21 cellular contexts compared by ENCODE assay signal in the genomic region with DNA sequence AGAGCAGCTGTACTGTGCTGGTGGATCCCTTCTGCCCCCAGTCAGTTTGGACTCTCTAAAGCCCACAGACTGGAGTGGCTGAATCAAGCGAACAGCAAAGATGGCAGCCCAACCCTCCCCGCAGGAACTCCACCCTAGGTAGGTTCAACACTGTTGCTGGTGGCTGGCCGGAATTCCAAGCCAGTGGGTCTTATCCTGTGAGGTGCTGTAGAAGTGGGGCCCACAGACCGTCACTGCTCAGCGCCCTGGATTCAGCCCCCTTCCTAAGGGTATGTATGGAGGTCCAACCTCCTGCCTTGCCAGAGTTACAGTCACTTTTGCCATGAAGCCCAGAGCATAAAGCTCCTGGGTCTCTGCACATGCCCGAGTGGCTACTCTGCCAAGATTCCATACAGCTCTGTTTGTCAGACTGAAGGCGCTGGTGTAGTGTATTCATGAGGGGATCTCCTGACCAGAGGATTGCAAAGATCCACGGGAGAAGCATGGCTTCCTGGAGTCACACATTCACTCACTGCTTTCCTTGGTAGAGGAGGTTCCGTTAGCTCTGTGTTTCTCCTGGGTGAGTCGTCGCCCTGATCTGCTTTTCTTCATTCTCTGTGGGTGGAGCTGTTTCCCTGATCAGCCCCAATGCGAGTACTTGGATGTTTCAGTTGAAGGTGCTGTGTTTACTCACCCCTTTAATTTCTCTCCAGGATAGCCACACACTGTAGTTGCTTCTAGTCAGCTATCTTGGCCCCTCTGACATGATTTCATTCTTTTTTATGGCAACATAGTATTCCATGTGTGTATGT.
"Had no signal": no experiment of that assay in that cellular context is flagged by ENCODE, and none has a peak within 500 bp of the region (broad histone marks: within the 10 kb centered on the region; RNA-seq: fewer than 3 reads in every experiment).

No MANE protein-coding gene starts in this region.

- H3K4me3 ChIP-seq: breast epithelium, colonic mucosa, esophagus squamous epithelium, gastrocnemius medialis, ovary, prostate gland had no signal

- H3K4me1 Mint-ChIP-seq: activated B cell treated with CpG ODN at 0.5 μM for 24 hours; activated CD4-positive, alpha-beta T cell treated with anti-CD3 and anti-CD28 coated beads, Interleukin-2, amount 10 ng/mL, durations not matched to agents 7 days and 5 days; activated CD8-positive, alpha-beta memory T cell treated with anti-CD3 and anti-CD28 coated beads, Interleukin-2, amount 10 ng/mL, durations not matched to agents 7 days and 5 days had no signal

- H3K27ac Mint-ChIP-seq: activated B cell treated with CpG ODN at 0.5 μM for 24 hours; activated CD4-positive, alpha-beta T cell treated with anti-CD3 and anti-CD28 coated beads, Interleukin-2, amount 10 ng/mL, durations not matched to agents 7 days and 5 days; activated CD8-positive, alpha-beta memory T cell treated with anti-CD3 and anti-CD28 coated beads, Interleukin-2, amount 10 ng/mL, durations not matched to agents 7 days and 5 days; activated CD8-positive, alpha-beta T cell treated with anti-CD3 and anti-CD28 coated beads for 36 hours; activated naive CD4-positive, alpha-beta T cell treated with anti-CD3 and anti-CD28 coated beads, Interleukin-2, amount 50 U/mL, for 72 hours; activated T-helper 1 cell treated with anti-CD3 and anti-CD28 coated beads, Interleukin-12 subunit alpha, Interleukin-12 subunit beta, Interleukin-2, Interleukin-4 antibody, amounts not matched to agents 30 ng/mL and 10 ng/mL and 1 ng/mL, durations not matched to agents 14 hours and 24 hours and 36 hours; natural killer cell treated with Interleukin-12 subunit alpha and Interleukin-12 subunit beta and Interleukin-15 and Interleukin-18, amount 100 ng/mL, for 72 hours; type B pancreatic cell had no signal

- H3K36me3 Mint-ChIP-seq: activated CD8-positive, alpha-beta memory T cell treated with anti-CD3 and anti-CD28 coated beads, Interleukin-2, amount 10 ng/mL, durations not matched to agents 7 days and 5 days; natural killer cell treated with Interleukin-12 subunit alpha and Interleukin-12 subunit beta and Interleukin-15 and Interleukin-18, amount 100 ng/mL, for 72 hours; type B pancreatic cell had no signal

- H3K27me3 Mint-ChIP-seq: activated B cell treated with CpG ODN at 0.5 μM for 24 hours; activated CD4-positive, alpha-beta T cell treated with anti-CD3 and anti-CD28 coated beads, Interleukin-2, amount 10 ng/mL, durations not matched to agents 7 days and 5 days; activated CD8-positive, alpha-beta memory T cell treated with anti-CD3 and anti-CD28 coated beads, Interleukin-2, amount 10 ng/mL, durations not matched to agents 7 days and 5 days; activated CD8-positive, alpha-beta T cell treated with anti-CD3 and anti-CD28 coated beads for 36 hours; natural killer cell treated with Interleukin-12 subunit alpha and Interleukin-12 subunit beta and Interleukin-15 and Interleukin-18, amount 100 ng/mL, for 72 hours had no signal

- H3K27ac ChIP-seq: breast epithelium, colonic mucosa, esophagus squamous epithelium, gastrocnemius medialis, ovary, prostate gland, testis had no signal

- DNase-seq: activated B cell treated with CpG ODN at 0.5 μM for 24 hours; activated CD4-positive, alpha-beta T cell treated with anti-CD3 and anti-CD28 coated beads, Interleukin-2, amount 10 ng/mL, durations not matched to agents 7 days and 5 days; activated CD8-positive, alpha-beta memory T cell treated with anti-CD3 and anti-CD28 coated beads, Interleukin-2, amount 10 ng/mL, durations not matched to agents 7 days and 5 days; activated CD8-positive, alpha-beta T cell treated with anti-CD3 and anti-CD28 coated beads for 36 hours; activated T-cell treated with anti-CD3 and anti-CD28 coated beads for 4 hours; amniotic stem cell; colonic mucosa; esophagus squamous epithelium; gastrocnemius medialis; head of caudate nucleus; hypothalamus; left cardiac atrium; ovary; T-helper 9 cell; testis had no signal

- H3K4me3 Mint-ChIP-seq: activated B cell treated with CpG ODN at 0.5 μM for 24 hours; activated CD4-positive, alpha-beta T cell treated with anti-CD3 and anti-CD28 coated beads, Interleukin-2, amount 10 ng/mL, durations not matched to agents 7 days and 5 days; activated CD8-positive, alpha-beta memory T cell treated with anti-CD3 and anti-CD28 coated beads, Interleukin-2, amount 10 ng/mL, durations not matched to agents 7 days and 5 days; activated CD8-positive, alpha-beta T cell treated with anti-CD3 and anti-CD28 coated beads for 36 hours; activated T-helper 1 cell treated with anti-CD3 and anti-CD28 coated beads, Interleukin-12 subunit alpha, Interleukin-12 subunit beta, Interleukin-2, Interleukin-4 antibody, amounts not matched to agents 30 ng/mL and 10 ng/mL and 1 ng/mL, durations not matched to agents 14 hours and 24 hours and 36 hours; natural killer cell treated with Interleukin-12 subunit alpha and Interleukin-12 subunit beta and Interleukin-15 and Interleukin-18, amount 100 ng/mL, for 72 hours; type B pancreatic cell had no signal

- H3K36me3 ChIP-seq: breast epithelium, colonic mucosa, esophagus squamous epithelium, gastrocnemius medialis, ovary, prostate gland had no signal

- H3K4me1 ChIP-seq: breast epithelium, colonic mucosa, esophagus squamous epithelium, gastrocnemius medialis, prostate gland, testis had no signal

- H3K27me3 ChIP-seq: breast epithelium, colonic mucosa, esophagus squamous epithelium, gastrocnemius medialis, ovary, testis had no signal

- ATAC-seq: activated CD8-positive, alpha-beta memory T cell treated with anti-CD3 and anti-CD28 coated beads, Interleukin-2, amount 10 ng/mL, durations not matched to agents 7 days and 5 days; activated CD8-positive, alpha-beta T cell treated with anti-CD3 and anti-CD28 coated beads for 36 hours; activated naive CD4-positive, alpha-beta T cell treated with anti-CD3 and anti-CD28 coated beads, Interleukin-2, amount 50 U/mL, for 72 hours; gastrocnemius medialis; left cardiac atrium had no signal

- H3K9me3 ChIP-seq: colonic mucosa, esophagus squamous epithelium, gastrocnemius medialis, ovary, prostate gland, testis had no signal
